19 cellular contexts compared by ENCODE assay signal in the genomic region with DNA sequence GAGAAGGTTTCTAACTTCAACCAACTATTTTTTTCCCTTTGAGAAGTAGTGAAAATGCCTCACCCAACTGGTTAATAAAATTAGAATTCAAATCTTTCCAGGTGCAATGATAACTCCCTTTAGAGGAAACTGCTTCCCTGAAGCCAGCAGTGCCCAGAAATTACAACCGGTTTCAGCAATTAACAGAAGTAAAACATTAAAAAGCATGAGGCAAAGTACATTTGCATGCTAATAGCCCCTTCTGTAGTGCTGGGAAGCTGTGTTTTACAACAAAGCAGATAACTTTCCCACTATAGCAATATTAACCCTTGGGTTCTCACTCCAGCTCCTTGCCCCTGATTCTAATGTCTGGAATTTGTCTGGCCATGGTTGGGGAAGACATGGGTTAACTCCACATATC.
DNase-seq lines count a peak whose midpoint lies in the region; ATAC-seq and TF ChIP-seq lines count a peak whose summit lies in the region.
"Had no signal": no experiment of that assay in that cellular context is flagged by ENCODE, and none has a peak within 500 bp of the region (broad histone marks: within the 10 kb centered on the region; RNA-seq: fewer than 3 reads in every experiment).

No MANE protein-coding gene starts in this region.

- H3K9ac ChIP-seq in endodermal cell (ENCODE audit: extremely low read depth, low read length, poor library complexity, severe bottlenecking) = no peak overlapping the region
- H3K9ac ChIP-seq: BLaER1, KMS-11 had no signal

- ATAC-seq in mucosa of descending colon (peak; percentile 91), gastroesophageal sphincter (no peak)
- no peak for ATAC-seq in activated CD4-positive, alpha-beta T cell treated with anti-CD3 and anti-CD28 coated beads for 36 hours
- ATAC-seq: GM12878, Right ventricle myocardium inferior had no signal

- no peaks in the 10 kb centered on the region for H3K9me3 ChIP-seq in endodermal cell (ENCODE audit: control insufficient read depth, low read length)
- no peaks in the 10 kb centered on the region for H3K9me3 ChIP-seq in mucosa of descending colon
- H3K9me3 ChIP-seq in gastroesophageal sphincter = no peaks in the 10 kb centered on the region
- H3K9me3 ChIP-seq: BLaER1 had no signal

- 0 to 17% methylated on average over 1 of the region's 1 CpG for WGBS in endodermal cell (ENCODE audit: insufficient coverage in 1 of 2, insufficient read length in 1 of 2), 2 experiments
- 31 to 63% methylated on average over 1 of the region's 1 CpG for WGBS in gastroesophageal sphincter (ENCODE audit: low coverage in 1 of 2), 2 donors

- H3K36me3 ChIP-seq in endodermal cell (ENCODE audit: control insufficient read depth, insufficient read depth, low read length) (no peaks in the 10 kb centered on the region), mucosa of descending colon (ENCODE audit: low read depth) (no peaks in the 10 kb centered on the region), gastroesophageal sphincter (no peaks in the 10 kb centered on the region)
- H3K36me3 ChIP-seq: BLaER1 had no signal

- no peak overlapping the region for H3K27ac Mint-ChIP-seq in endodermal cell
- no peak overlapping the region for H3K27ac Mint-ChIP-seq in activated CD4-positive, alpha-beta T cell treated with anti-CD3 and anti-CD28 coated beads for 36 hours
- H3K27ac Mint-ChIP-seq: CD4-positive, alpha-beta memory T cell had no signal

- H3K4me3 Mint-ChIP-seq in endodermal cell = no peak overlapping the region
- no peak overlapping the region for H3K4me3 Mint-ChIP-seq in activated CD4-positive, alpha-beta T cell treated with anti-CD3 and anti-CD28 coated beads for 36 hours
- H3K4me3 Mint-ChIP-seq: CD4-positive, alpha-beta memory T cell had no signal

- TF ChIP-seq EP300 in gastroesophageal sphincter (IDR thresholded peaks at IDR 0.05) = no peak

- peaks cover 81% of the 10 kb centered on the region for H3K27me3 Mint-ChIP-seq in endodermal cell (ENCODE audit: insufficient read depth)
- H3K27me3 Mint-ChIP-seq in activated CD4-positive, alpha-beta T cell treated with anti-CD3 and anti-CD28 coated beads for 36 hours = peaks cover 28% of the 10 kb centered on the region

- POLR2A ChIA-PET in activated CD4-positive, alpha-beta T cell treated with anti-CD3 and anti-CD28 coated beads for 36 hours (lab: Charles Lee) = no interaction called here

- TF ChIP-seq POLR2A in gastroesophageal sphincter (IDR thresholded peaks at IDR 0.05) = no peak

- no peaks in the 10 kb centered on the region for H3K9me3 Mint-ChIP-seq in endodermal cell
- H3K9me3 Mint-ChIP-seq in activated CD4-positive, alpha-beta T cell treated with anti-CD3 and anti-CD28 coated beads for 36 hours (ENCODE audit: low read depth) = no peaks in the 10 kb centered on the region

- H3K36me3 Mint-ChIP-seq in endodermal cell (ENCODE audit: low read depth) = no peaks in the 10 kb centered on the region
- no peaks in the 10 kb centered on the region for H3K36me3 Mint-ChIP-seq in activated CD4-positive, alpha-beta T cell treated with anti-CD3 and anti-CD28 coated beads for 36 hours (ENCODE audit: low read depth)

- CTCF ChIA-PET in activated CD4-positive, alpha-beta T cell treated with anti-CD3 and anti-CD28 coated beads for 36 hours (lab: Charles Lee) = interaction anchor here (0.7 kb wide), 1 partner anchor 342 kb away, joined by 3 read pairs; no protein-coding TSS in a partner anchor

- intact Hi-C loops in mucosa of descending colon (cut with DNase I, micrococcal nuclease) = no loop called here
- intact Hi-C loops in activated CD4-positive, alpha-beta T cell treated with anti-CD3 and anti-CD28 coated beads for 36 hours (cut with DNase I, micrococcal nuclease) = no loop called here

- peak; percentile 90 to 91 for DNase-seq in NCI-H526 (lab: John Stamatoyannopoulos, UW)
- no peak for DNase-seq in endodermal cell
- DNase-seq in mucosa of descending colon = peak in 1 of 3 donors; percentile 28
- no peak for DNase-seq in activated CD4-positive, CD25-positive, alpha-beta regulatory T cell treated with anti-CD3 and anti-CD28 coated beads, Interleukin-2, amount 50 U/mL, for 72 hours
- no peak for DNase-seq in activated CD4-positive, alpha-beta T cell treated with anti-CD3 and anti-CD28 coated beads for 36 hours
- no peak for DNase-seq in stimulated activated CD4-positive, alpha-beta T cell treated with anti-CD3 and anti-CD28 coated beads, Interleukin-4, amount 100 ng/mL, for 4 hours
- DNase-seq: CD4-positive, alpha-beta memory T cell; DMS53; EL; NCI-H1417 treated with DMSO at 0.1 percent for 48 hours; NCI-H1930; NCI-H2171; NCI-H69; NK-92 treated with Interleukin-12 subunit alpha and Interleukin-12 subunit beta, amount 100 ng/mL, for 24 hours had no signal

- peaks cover 28% of the 10 kb centered on the region for H3K4me1 Mint-ChIP-seq in endodermal cell
- H3K4me1 Mint-ChIP-seq in activated CD4-positive, alpha-beta T cell treated with anti-CD3 and anti-CD28 coated beads for 36 hours = no peaks in the 10 kb centered on the region
- H3K4me1 Mint-ChIP-seq: CD4-positive, alpha-beta memory T cell had no signal

- H3K4me3 ChIP-seq in endodermal cell (ENCODE audit: low read length) = no peak overlapping the region
- H3K4me3 ChIP-seq in mucosa of descending colon = no peak overlapping the region
- no peak overlapping the region for H3K4me3 ChIP-seq in gastroesophageal sphincter
- H3K4me3 ChIP-seq: BLaER1, GM12878 had no signal

- H3K4me1 ChIP-seq in endodermal cell (ENCODE audit: control insufficient read depth, insufficient read depth, low read length) = peaks cover 8% of the 10 kb centered on the region
- H3K4me1 ChIP-seq in mucosa of descending colon (ENCODE audit: low read depth) = peaks cover 10% of the 10 kb centered on the region
- peaks cover 0 to 9% (median 3%) of the 10 kb centered on the region in 3 donors for H3K4me1 ChIP-seq in gastroesophageal sphincter
- H3K4me1 ChIP-seq: BLaER1 had no signal

- H3K27me3 ChIP-seq in endodermal cell (ENCODE audit: control insufficient read depth, insufficient read depth, low read length, poor library complexity, severe bottlenecking) (peaks cover 65% of the 10 kb centered on the region), gastroesophageal sphincter (peaks cover 39% of the 10 kb centered on the region)
- H3K27me3 ChIP-seq: BLaER1 had no signal

- H3K27ac ChIP-seq in endodermal cell (ENCODE audit: low read depth, low read length) = peak overlapping the region; percentile 44
- H3K27ac ChIP-seq in gastroesophageal sphincter = no peak overlapping the region
- H3K27ac ChIP-seq: BLaER1, KMS-11 had no signal

- TF ChIP-seq CTCF in endodermal cell (conservative IDR thresholded peaks at IDR 0.05) (no peak), mucosa of descending colon (IDR thresholded peaks at IDR 0.05) (no peak), gastroesophageal sphincter (IDR thresholded peaks at IDR 0.05) (no peak)

Comparison
In these comparisons a context has a peak if more than half of its experiments do, and no peak if none do; other contexts are left out.
1. DNase-seq: peak in NCI-H526 (2 of 2); none in endodermal cell (single experiment), activated CD4-positive, CD25-positive, alpha-beta regulatory T cell treated with anti-CD3 and anti-CD28 coated beads, Interleukin-2, amount 50 U/mL, for 72 hours (single experiment), activated CD4-positive, alpha-beta T cell treated with anti-CD3 and anti-CD28 coated beads for 36 hours (single experiment) and stimulated activated CD4-positive, alpha-beta T cell treated with anti-CD3 and anti-CD28 coated beads, Interleukin-4, amount 100 ng/mL, for 4 hours (0 of 2).